In genomic region chr4:80008971-80009370, GRCh38 we compare ENCODE assay signal across 16 cellular contexts.
DNase-seq lines count a peak whose midpoint lies in the region; ATAC-seq and TF ChIP-seq lines count a peak whose summit lies in the region.
"Had no signal": no experiment of that assay in that cellular context is flagged by ENCODE, and none has a peak within 500 bp of the region (broad histone marks: within the 10 kb centered on the region; RNA-seq: fewer than 3 reads in every experiment).

No MANE protein-coding gene starts in this region.

- intact Hi-C loops in natural killer cell (cut with micrococcal nuclease), result no loop called here

- peaks cover 9% of the 10 kb centered on the region for H3K36me3 ChIP-seq in SK-N-MC (ENCODE audit: insufficient read depth, low read length)
- H3K36me3 ChIP-seq: MG63 had no signal

- TF ChIP-seq CTCF in natural killer cell (IDR thresholded peaks at IDR 0.05), result no peak

- peaks cover 38% of the 10 kb centered on the region for H3K36me3 Mint-ChIP-seq in natural killer cell treated with Interleukin-12 subunit alpha and Interleukin-12 subunit beta and Interleukin-15 and Interleukin-18, amount 100 ng/mL, for 72 hours
- H3K36me3 Mint-ChIP-seq in natural killer cell, result peaks cover 7% of the 10 kb centered on the region
- H3K36me3 Mint-ChIP-seq in central memory CD8-positive, alpha-beta T cell (ENCODE audit: insufficient read depth), result peaks cover 5% of the 10 kb centered on the region

- peaks cover 9% of the 10 kb centered on the region for H3K9me3 Mint-ChIP-seq in natural killer cell treated with Interleukin-12 subunit alpha and Interleukin-12 subunit beta and Interleukin-15 and Interleukin-18, amount 100 ng/mL, for 72 hours
- H3K9me3 Mint-ChIP-seq in natural killer cell, result peaks cover 2 to 3% of the 10 kb centered on the region in 2 donors
- peaks cover 6% of the 10 kb centered on the region for H3K9me3 Mint-ChIP-seq in central memory CD8-positive, alpha-beta T cell

- peak overlapping the region; percentile 70 for H3K4me3 Mint-ChIP-seq in natural killer cell treated with Interleukin-12 subunit alpha and Interleukin-12 subunit beta and Interleukin-15 and Interleukin-18, amount 100 ng/mL, for 72 hours
- H3K4me3 Mint-ChIP-seq in natural killer cell, result no peak overlapping the region
- no peak overlapping the region for H3K4me3 Mint-ChIP-seq in central memory CD8-positive, alpha-beta T cell

- H3K4me1 Mint-ChIP-seq in natural killer cell treated with Interleukin-12 subunit alpha and Interleukin-12 subunit beta and Interleukin-15 and Interleukin-18, amount 100 ng/mL, for 72 hours (ENCODE audit: low read depth in 2 of 2), result peaks cover 42 to 71% of the 10 kb centered on the region in 2 donors
- H3K4me1 Mint-ChIP-seq in natural killer cell, result peaks cover 16 to 23% of the 10 kb centered on the region in 2 donors
- H3K4me1 Mint-ChIP-seq in central memory CD8-positive, alpha-beta T cell, result peaks cover 53% of the 10 kb centered on the region

- no peak overlapping the region for H3K4me3 ChIP-seq in SK-N-MC
- H3K4me3 ChIP-seq: MG63 had no signal

- no peak overlapping the region for H3K9ac ChIP-seq in SK-N-MC (ENCODE audit: insufficient read length)

- H3K27ac Mint-ChIP-seq in natural killer cell treated with Interleukin-12 subunit alpha and Interleukin-12 subunit beta and Interleukin-15 and Interleukin-18, amount 100 ng/mL, for 72 hours, result peak overlapping the region; percentile 83 to 99
- H3K27ac Mint-ChIP-seq in natural killer cell, result no peak overlapping the region
- H3K27ac Mint-ChIP-seq in central memory CD8-positive, alpha-beta T cell (ENCODE audit: low read depth), result peak overlapping the region; percentile 66

- H3K27me3 Mint-ChIP-seq in natural killer cell treated with Interleukin-12 subunit alpha and Interleukin-12 subunit beta and Interleukin-15 and Interleukin-18, amount 100 ng/mL, for 72 hours, result no peaks in the 10 kb centered on the region
- no peaks in the 10 kb centered on the region for H3K27me3 Mint-ChIP-seq in natural killer cell (ENCODE audit: low read depth in 2 of 2)
- no peaks in the 10 kb centered on the region for H3K27me3 Mint-ChIP-seq in central memory CD8-positive, alpha-beta T cell

- ATAC-seq in natural killer cell treated with Interleukin-12 subunit alpha and Interleukin-12 subunit beta and Interleukin-15 and Interleukin-18, amount 100 ng/mL, for 72 hours, result no peak
- ATAC-seq in natural killer cell, result no peak
- no peak for ATAC-seq in central memory CD8-positive, alpha-beta T cell (replicated peaks; ENCODE audit: extremely low read depth, poor library complexity, severe bottlenecking)
- no peak for ATAC-seq in GM19395 (IDR thresholded peaks at IDR 0.05; ENCODE audit: unreplicated experiment)
- ATAC-seq in HG02588 (IDR thresholded peaks at IDR 0.05; ENCODE audit: unreplicated experiment), result no peak
- ATAC-seq: HepG2 had no signal

- H3K27ac ChIP-seq in SK-N-MC, result peak overlapping the region; percentile 45
- H3K27ac ChIP-seq: C4-2B had no signal

- no peaks in the 10 kb centered on the region for H3K9me3 ChIP-seq in SK-N-MC (ENCODE audit: low read depth, low read length)
- H3K9me3 ChIP-seq: MG63 had no signal

- no peak for DNase-seq in natural killer cell treated with Interleukin-12 subunit alpha and Interleukin-12 subunit beta and Interleukin-15 and Interleukin-18, amount 100 ng/mL, for 72 hours (ENCODE audit: low spot score)
- DNase-seq in natural killer cell (no peak), SK-N-MC (ENCODE audit: low read depth, low spot score) (no peak), NCI-H446 (lab: John Stamatoyannopoulos, UW) (no peak)
- DNase-seq in central memory CD8-positive, alpha-beta T cell (ENCODE audit: low spot score in 2 of 2), result no peak
- DNase-seq: MG63, NCI-H1105 treated with DMSO at 0.1 percent for 48 hours, NCI-H1694 treated with DMSO at 0.1 percent for 48 hours, NCI-H2107, NCI-H2227 treated with DMSO at 0.1 percent for 48 hours, NCI-H526 treated with DMSO at 0.1 percent for 48 hours, SHP77 treated with DMSO at 0.1 percent for 48 hours had no signal

Comparison
In these comparisons a context has a peak if more than half of its experiments do, and no peak if none do; other contexts are left out.
1. H3K27ac Mint-ChIP-seq: peak in natural killer cell treated with Interleukin-12 subunit alpha and Interleukin-12 subunit beta and Interleukin-15 and Interleukin-18, amount 100 ng/mL, for 72 hours (2 of 2) and central memory CD8-positive, alpha-beta T cell (single experiment); none in natural killer cell (0 of 2).